Comparison of ENCODE assay signal across 8 cellular contexts in the genomic region with DNA sequence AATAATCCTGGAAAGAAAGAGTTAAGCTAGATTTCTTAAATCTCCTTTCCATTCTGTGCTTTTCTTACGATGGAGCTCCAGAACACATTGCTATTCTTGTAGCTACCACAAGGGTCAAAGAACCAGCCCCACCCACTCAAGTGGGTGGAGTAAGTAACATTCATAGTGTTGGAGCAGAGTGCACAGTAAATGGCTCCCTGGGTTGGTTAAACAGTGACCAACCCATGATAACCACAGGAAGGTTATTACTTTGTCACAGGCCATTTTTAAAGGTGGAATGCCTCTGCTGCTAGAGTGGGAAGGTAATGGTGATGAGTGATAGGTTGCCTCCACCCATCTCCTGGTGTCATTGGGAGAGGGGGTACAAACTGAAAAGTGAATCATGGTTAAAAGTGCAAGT. TPM values are rescaled to one million over a fixed set of nuclear protein-coding genes. Genes with fewer than 3 reads are reported as not detected.
DNase-seq lines count a peak whose midpoint lies in the region; ATAC-seq, FAIRE-seq and TF ChIP-seq lines count a peak whose summit lies in the region.

No MANE protein-coding gene starts in this region.

- no peak for TF ChIP-seq CTCF in uterus (IDR thresholded peaks at IDR 0.05)

- peaks cover 8% of the 10 kb centered on the region for H3K4me1 ChIP-seq in right cardiac atrium (ENCODE audit: control insufficient read depth, insufficient read depth, low read length)
- peaks cover 0 to 5% of the 10 kb centered on the region in 2 donors for H3K4me1 ChIP-seq in uterus

- H3K36me3 Mint-ChIP-seq in T-helper 2 cell treated with Interferon-gamma antibody and Interleukin-4, amounts not matched to agents 5 μg/mL and 100 μg/mL, for 36 hours (ENCODE audit: low read depth) = peaks cover 86% of the 10 kb centered on the region

- 2% methylated on average over 1 of the region's 1 CpG for WGBS in right cardiac atrium

- H3K27me3 Mint-ChIP-seq in T-helper 2 cell treated with Interferon-gamma antibody and Interleukin-4, amounts not matched to agents 5 μg/mL and 100 μg/mL, for 36 hours (ENCODE audit: low read depth) = no peaks in the 10 kb centered on the region

- H3K36me3 ChIP-seq in uterus = no peaks in the 10 kb centered on the region

- no peak for TF ChIP-seq POLR2A in uterus (IDR thresholded peaks at IDR 0.05)

- peak overlapping the region; percentile 82 for H3K27ac Mint-ChIP-seq in T-helper 2 cell treated with Interferon-gamma antibody and Interleukin-4, amounts not matched to agents 5 μg/mL and 100 μg/mL, for 36 hours

- peaks cover 50% of the 10 kb centered on the region for H3K4me1 Mint-ChIP-seq in T-helper 2 cell treated with Interferon-gamma antibody and Interleukin-4, amounts not matched to agents 5 μg/mL and 100 μg/mL, for 36 hours (ENCODE audit: low read depth)

- H3K4me3 ChIP-seq in right cardiac atrium (ENCODE audit: low read length) (no peak overlapping the region), uterus (no peak overlapping the region)

- H3K9me3 ChIP-seq in right cardiac atrium (ENCODE audit: control insufficient read depth, low read length) = no peaks in the 10 kb centered on the region
- no peaks in the 10 kb centered on the region for H3K9me3 ChIP-seq in uterus

- in situ Hi-C loops in ACHN (cut with HindIII; ENCODE audit: low pct_ligation_motif_present, low pct_unique_long_range_greater_than_20kb, low sequenced_read_pairs) = no loop called here

- peak; percentile 93 for DNase-seq in ACHN
- DNase-seq in GM18507 (ENCODE audit: extremely low spot score, insufficient read length, low read depth) = no peak
- peak; percentile 51 for DNase-seq in T-helper 2 cell treated with Interferon-gamma antibody and Interleukin-4, amounts not matched to agents 5 μg/mL and 100 μg/mL, for 36 hours (ENCODE audit: low spot score)
- no peak for DNase-seq in right cardiac atrium
- no peak for DNase-seq in uterus
- no peak for DNase-seq in head of caudate nucleus
- DNase-seq in hippocampal formation (lab: John Stamatoyannopoulos, UW) = no peak

- intact Hi-C loops in right cardiac atrium (cut with DNase I) = no loop called here
- intact Hi-C loops in uterus (cut with DNase I; ENCODE audit: low total_unique reads) = no loop called here
- intact Hi-C loops in head of caudate nucleus (cut with DNase I) = no loop called here

- H3K9me3 Mint-ChIP-seq in T-helper 2 cell treated with Interferon-gamma antibody and Interleukin-4, amounts not matched to agents 5 μg/mL and 100 μg/mL, for 36 hours = no peaks in the 10 kb centered on the region

- H3K27ac ChIP-seq in right cardiac atrium (ENCODE audit: low read length) (no peak overlapping the region), uterus (peak overlapping the region in 1 of 2 donors; percentile 56)

- H3K27me3 ChIP-seq in right cardiac atrium (ENCODE audit: control insufficient read depth, insufficient read depth) = no peaks in the 10 kb centered on the region
- no peaks in the 10 kb centered on the region for H3K27me3 ChIP-seq in uterus

- ATAC-seq in HG03135 (IDR thresholded peaks at IDR 0.05; ENCODE audit: unreplicated experiment) (peak; percentile 65), right cardiac atrium (peak; percentile 50 to 66)

- FAIRE-seq in GM18507 (lab: Jason Lieb, UNC) = peak; percentile 89

- peak overlapping the region; percentile 74 for H3K4me3 Mint-ChIP-seq in T-helper 2 cell treated with Interferon-gamma antibody and Interleukin-4, amounts not matched to agents 5 μg/mL and 100 μg/mL, for 36 hours

RNA-seq across cellular contexts. Expression of gene ARPC2, which starts 13.9 kb away (rescaled TPM):
- total RNA-seq in right cardiac atrium (100 to 1,000 TPM; 131 to 161 (median 140) TPM), uterus (100 to 1,000 TPM in 3 of 4 donors, 10 to 100 TPM in 1; 87.9 to 162 (median 159) TPM)
- 110 TPM for polyA plus RNA-seq in right cardiac atrium

RNA-seq across cellular contexts. Expression of gene GPBAR1, which starts 29.9 kb away (rescaled TPM):
- total RNA-seq in right cardiac atrium (1 to 10 TPM; 5.2 to 8.6 (median 5.9) TPM), uterus (1 to 10 TPM in 1 of 4 donors, under 1 TPM in 2, not detected in 1; 0.29 to 1.0 (median 0.91) TPM)
- 3.5 TPM for polyA plus RNA-seq in right cardiac atrium

RNA-seq across cellular contexts. Expression of gene AAMP, which starts 39.1 kb away (rescaled TPM):
- 10 to 100 TPM; 44.3 to 53.9 (median 49.9) TPM for total RNA-seq in right cardiac atrium
- 56.6 TPM for polyA plus RNA-seq in right cardiac atrium
- total RNA-seq in uterus = 100 to 1,000 TPM in 3 of 4 donors, 10 to 100 TPM in 1; 79.6 to 160 (median 134) TPM

RNA-seq across cellular contexts. Expression of gene PNKD, which starts 39.4 kb away (rescaled TPM):
- total RNA-seq in right cardiac atrium = 10 to 100 TPM; 69.3 to 96.5 (median 80.5) TPM
- polyA plus RNA-seq in right cardiac atrium = 157 TPM
- total RNA-seq in uterus = 10 to 100 TPM; 11.8 to 47.8 (median 31.7) TPM

Comparison
In these comparisons a context has a peak if more than half of its experiments do, and no peak if none do; other contexts are left out.
1. DNase-seq: peak in ACHN (single experiment) and T-helper 2 cell treated with Interferon-gamma antibody and Interleukin-4, amounts not matched to agents 5 μg/mL and 100 μg/mL, for 36 hours (single experiment); none in GM18507 (single experiment), right cardiac atrium (0 of 3), uterus (0 of 2), head of caudate nucleus (0 of 42) and hippocampal formation (0 of 2).